ENCODE assay signal across 28 cellular contexts in genomic region chr17:9707917-9708316, GRCh38.
"Had no signal": no experiment of that assay in that cellular context is flagged by ENCODE, and none has a peak within 500 bp of the region (broad histone marks: within the 10 kb centered on the region; RNA-seq: fewer than 3 reads in every experiment).

No MANE protein-coding gene starts in this region.

- H3K79me2 ChIP-seq: parathyroid adenoma had no signal

- H2AFZ ChIP-seq: neural progenitor cell, parathyroid adenoma had no signal

- H3K27ac Mint-ChIP-seq: natural killer cell; nephron; neural progenitor cell; progenitor cell of endocrine pancreas; stimulated activated effector memory CD8-positive, alpha-beta T cell treated with anti-CD3 and anti-CD28 coated beads, Interleukin-12 subunit alpha, Interleukin-12 subunit beta, amount 100 ng/mL, for 72 hours; stimulated activated naive B cell treated with anti-CD40 and anti-IgM and Interleukin-4, amounts not matched to agents 10 μg/mL and 1 μg/mL and 100 μg/mL, for 72 hours; stimulated activated naive CD8-positive, alpha-beta T cell treated with anti-CD3 and anti-CD28 coated beads, Interleukin-15, Interleukin-2, amounts not matched to agents 100 ng/mL and 50 ng/mL, for 24 hours had no signal

- H3K4me3 ChIP-seq: neural progenitor cell, ovary, psoas muscle, right lobe of liver, sigmoid colon, stomach, thoracic aorta, thyroid gland, tibial nerve, upper lobe of right lung, uterus had no signal

- H3K9me3 ChIP-seq: ovary, psoas muscle, right lobe of liver, sigmoid colon, stomach, thoracic aorta, thyroid gland, tibial nerve, upper lobe of right lung, uterus had no signal

- H3K27ac ChIP-seq: neural progenitor cell, ovary, parathyroid adenoma, psoas muscle, right lobe of liver, sigmoid colon, stomach, thoracic aorta, thyroid gland, tibial nerve, upper lobe of right lung, uterus had no signal

- H3K27me3 ChIP-seq: neural progenitor cell, ovary, right lobe of liver, sigmoid colon, stomach, thyroid gland, tibial nerve, upper lobe of right lung, uterus had no signal

- H3K4me2 ChIP-seq: neural progenitor cell had no signal

- H3K4me1 Mint-ChIP-seq: natural killer cell; neural progenitor cell; stimulated activated effector memory CD8-positive, alpha-beta T cell treated with anti-CD3 and anti-CD28 coated beads, Interleukin-12 subunit alpha, Interleukin-12 subunit beta, amount 100 ng/mL, for 72 hours had no signal

- H3K9ac ChIP-seq: neural progenitor cell, parathyroid adenoma had no signal

- H3K4me3 Mint-ChIP-seq: natural killer cell; nephron; neural progenitor cell; stimulated activated effector memory CD8-positive, alpha-beta T cell treated with anti-CD3 and anti-CD28 coated beads, Interleukin-12 subunit alpha, Interleukin-12 subunit beta, amount 100 ng/mL, for 72 hours; stimulated activated naive B cell treated with anti-CD40 and anti-IgM and Interleukin-4, amounts not matched to agents 10 μg/mL and 1 μg/mL and 100 μg/mL, for 72 hours; stimulated activated naive CD8-positive, alpha-beta T cell treated with anti-CD3 and anti-CD28 coated beads, Interleukin-15, Interleukin-2, amounts not matched to agents 100 ng/mL and 50 ng/mL, for 24 hours had no signal

- H3K36me3 ChIP-seq: neural progenitor cell, ovary, right lobe of liver, sigmoid colon, thoracic aorta, thyroid gland, tibial nerve, upper lobe of right lung, uterus had no signal

- H3K9me3 Mint-ChIP-seq: natural killer cell; stimulated activated effector memory CD8-positive, alpha-beta T cell treated with anti-CD3 and anti-CD28 coated beads, Interleukin-12 subunit alpha, Interleukin-12 subunit beta, amount 100 ng/mL, for 72 hours; stimulated activated naive B cell treated with anti-CD40 and anti-IgM and Interleukin-4, amounts not matched to agents 10 μg/mL and 1 μg/mL and 100 μg/mL, for 72 hours; stimulated activated naive CD8-positive, alpha-beta T cell treated with anti-CD3 and anti-CD28 coated beads, Interleukin-15, Interleukin-2, amounts not matched to agents 100 ng/mL and 50 ng/mL, for 24 hours had no signal

- DNase-seq: natural killer cell; occipital lobe; ovary; posterior cingulate gyrus; psoas muscle; right cardiac atrium; right lobe of liver; sigmoid colon; small intestine; stimulated activated CD4-positive, alpha-beta T cell treated with anti-CD3 and anti-CD28 coated beads, Interleukin-15, amount 100 ng/mL, for 24 hours; stimulated activated CD4-positive, alpha-beta T cell treated with anti-CD3 and anti-CD28 coated beads, Interleukin-2, amount 100 ng/mL, for 24 hours; stimulated activated CD4-positive, alpha-beta T cell treated with anti-CD3 and anti-CD28 coated beads, Interleukin-2, amount 100 ng/mL, for 48 hours; stimulated activated CD4-positive, alpha-beta T cell treated with anti-CD3 and anti-CD28 coated beads, Interleukin-4, amount 100 ng/mL, for 24 hours; stimulated activated naive B cell treated with anti-CD40 and anti-IgM and Interleukin-4, amounts not matched to agents 10 μg/mL and 1 μg/mL and 100 μg/mL, for 72 hours; stimulated activated naive CD4-positive, alpha-beta T cell treated with Interleukin-2 at 50 U/mL for 16 hours; stomach; thyroid gland; trophoblast cell; uterus had no signal

- ATAC-seq: natural killer cell; psoas muscle; right cardiac atrium; right lobe of liver; stimulated activated effector memory CD8-positive, alpha-beta T cell treated with anti-CD3 and anti-CD28 coated beads, Interleukin-12 subunit alpha, Interleukin-12 subunit beta, amount 100 ng/mL, for 72 hours; stimulated activated naive B cell treated with anti-CD40 and anti-IgM and Interleukin-4, amounts not matched to agents 10 μg/mL and 1 μg/mL and 100 μg/mL, for 72 hours; upper lobe of right lung had no signal

- FAIRE-seq: small intestine had no signal

- H3K36me3 Mint-ChIP-seq: natural killer cell; neural progenitor cell; stimulated activated effector memory CD8-positive, alpha-beta T cell treated with anti-CD3 and anti-CD28 coated beads, Interleukin-12 subunit alpha, Interleukin-12 subunit beta, amount 100 ng/mL, for 72 hours; stimulated activated naive B cell treated with anti-CD40 and anti-IgM and Interleukin-4, amounts not matched to agents 10 μg/mL and 1 μg/mL and 100 μg/mL, for 72 hours had no signal

- H3K27me3 Mint-ChIP-seq: progenitor cell of endocrine pancreas; stimulated activated naive B cell treated with anti-CD40 and anti-IgM and Interleukin-4, amounts not matched to agents 10 μg/mL and 1 μg/mL and 100 μg/mL, for 72 hours; stimulated activated naive CD8-positive, alpha-beta T cell treated with anti-CD3 and anti-CD28 coated beads, Interleukin-15, Interleukin-2, amounts not matched to agents 100 ng/mL and 50 ng/mL, for 24 hours had no signal

- H3K4me1 ChIP-seq: neural progenitor cell, parathyroid adenoma, psoas muscle, sigmoid colon, stomach, thyroid gland, tibial nerve, upper lobe of right lung, uterus had no signal
